In genomic region chr6:18400831-18401446, GRCh38 we compare ENCODE assay signal across 8 cellular contexts. TPM values are rescaled to one million over a fixed set of nuclear protein-coding genes. Genes with fewer than 3 reads are reported as not detected.
DNase-seq lines count a peak whose midpoint lies in the region; ATAC-seq and TF ChIP-seq lines count a peak whose summit lies in the region.

No MANE protein-coding gene starts in this region.

- ATAC-seq in natural killer cell treated with Interleukin-12 subunit alpha and Interleukin-12 subunit beta and Interleukin-15 and Interleukin-18, amount 100 ng/mL, for 72 hours = peak; percentile 76 to 80
- ATAC-seq in natural killer cell (no peak), HG03108 (IDR thresholded peaks at IDR 0.05; ENCODE audit: unreplicated experiment) (peak; percentile 81), WTC11 (no peak)
- peak; percentile 72 for ATAC-seq in naive thymus-derived CD4-positive, alpha-beta T cell

- peaks cover 10% of the 10 kb centered on the region in 2 donors for H3K4me1 Mint-ChIP-seq in natural killer cell treated with Interleukin-12 subunit alpha and Interleukin-12 subunit beta and Interleukin-15 and Interleukin-18, amount 100 ng/mL, for 72 hours (ENCODE audit: low read depth in 2 of 2)
- H3K4me1 Mint-ChIP-seq in natural killer cell (peaks cover 8 to 9% of the 10 kb centered on the region in 2 donors), WTC11 (peaks cover 24% of the 10 kb centered on the region)
- peaks cover 10 to 25% (median 17%) of the 10 kb centered on the region in 7 donors for H3K4me1 Mint-ChIP-seq in naive thymus-derived CD4-positive, alpha-beta T cell

- H3K27ac Mint-ChIP-seq in natural killer cell treated with Interleukin-12 subunit alpha and Interleukin-12 subunit beta and Interleukin-15 and Interleukin-18, amount 100 ng/mL, for 72 hours = peak overlapping the region; percentile 82 to 88
- H3K27ac Mint-ChIP-seq in natural killer cell (peak overlapping the region in 1 of 2 donors; percentile 25), WTC11 (peak overlapping the region; percentile 38)
- peak overlapping the region; percentile 1 to 91 (median 80) for H3K27ac Mint-ChIP-seq in naive thymus-derived CD4-positive, alpha-beta T cell

- H3K27ac ChIP-seq in naive thymus-derived CD4-positive, alpha-beta T cell (ENCODE audit: low read depth, low read length) = peak overlapping the region; percentile 22
- peak overlapping the region in 2 of 4 donors; percentile 59 to 65 for H3K27ac ChIP-seq in sigmoid colon

- POLR2A ChIA-PET in WTC11 (lab: Charles Lee) = no interaction called here
- POLR2A ChIA-PET in naive thymus-derived CD4-positive, alpha-beta T cell (lab: Charles Lee) = no interaction called here

- H3K36me3 ChIP-seq in naive thymus-derived CD4-positive, alpha-beta T cell (ENCODE audit: control insufficient read depth in 2 of 3, insufficient read depth in 3 of 3, low read length in 3 of 3) = no peaks in the 10 kb centered on the region
- H3K36me3 ChIP-seq in sigmoid colon = peaks cover 0 to 10% (median 0%) of the 10 kb centered on the region in 4 donors

- H3K9me3 Mint-ChIP-seq in natural killer cell treated with Interleukin-12 subunit alpha and Interleukin-12 subunit beta and Interleukin-15 and Interleukin-18, amount 100 ng/mL, for 72 hours = no peaks in the 10 kb centered on the region
- H3K9me3 Mint-ChIP-seq in natural killer cell (no peaks in the 10 kb centered on the region), WTC11 (no peaks in the 10 kb centered on the region)
- H3K9me3 Mint-ChIP-seq in naive thymus-derived CD4-positive, alpha-beta T cell = peaks cover 0 to under 1% (median 0%) of the 10 kb centered on the region in 11 donors

- intact Hi-C loops in natural killer cell (cut with micrococcal nuclease) (no loop called here), sigmoid colon (cut with DNase I) (no loop called here)
- intact Hi-C loops in naive thymus-derived CD4-positive, alpha-beta T cell (cut with micrococcal nuclease) = loop anchor here in 1 of 2 donors (1.0 kb wide), 1 partner anchor 14 kb away; the partner anchor contains the start of gene RNF144B

- H3K4me3 ChIP-seq in naive thymus-derived CD4-positive, alpha-beta T cell (ENCODE audit: low read length) = no peak overlapping the region
- no peak overlapping the region for H3K4me3 ChIP-seq in sigmoid colon

- CTCF ChIA-PET in WTC11 (lab: Charles Lee) = no interaction called here
- CTCF ChIA-PET in naive thymus-derived CD4-positive, alpha-beta T cell (lab: Charles Lee) = no interaction called here

- TF ChIP-seq POLR2A in sigmoid colon (IDR thresholded peaks at IDR 0.05) = no peak

- H3K4me1 ChIP-seq in naive thymus-derived CD4-positive, alpha-beta T cell (ENCODE audit: control insufficient read depth in 2 of 2, insufficient read depth in 2 of 2, low read length in 2 of 2) = peaks cover 0 to 15% of the 10 kb centered on the region in 2 donors
- H3K4me1 ChIP-seq in sigmoid colon = peaks cover 0 to 20% (median 9%) of the 10 kb centered on the region in 4 donors

- H3K36me3 Mint-ChIP-seq in natural killer cell treated with Interleukin-12 subunit alpha and Interleukin-12 subunit beta and Interleukin-15 and Interleukin-18, amount 100 ng/mL, for 72 hours = no peaks in the 10 kb centered on the region
- no peaks in the 10 kb centered on the region for H3K36me3 Mint-ChIP-seq in natural killer cell
- H3K36me3 Mint-ChIP-seq in WTC11 = no peaks in the 10 kb centered on the region
- peaks cover under 1 to 52% (median 21%) of the 10 kb centered on the region in 5 donors for H3K36me3 Mint-ChIP-seq in naive thymus-derived CD4-positive, alpha-beta T cell

- DNase-seq in natural killer cell treated with Interleukin-12 subunit alpha and Interleukin-12 subunit beta and Interleukin-15 and Interleukin-18, amount 100 ng/mL, for 72 hours (ENCODE audit: low spot score) = no peak
- DNase-seq in natural killer cell (no peak), WTC11 (ENCODE audit: low spot score) (no peak), sigmoid colon (no peak), NCI-H2196 treated with DMSO at 0.1 percent for 48 hours (lab: John Stamatoyannopoulos, UW; ENCODE audit: unreplicated experiment) (no peak)
- peak in 2 of 9 donors; percentile 16 to 22 for DNase-seq in naive thymus-derived CD4-positive, alpha-beta T cell
- no peak for DNase-seq in stimulated activated CD4-positive, alpha-beta T cell treated with anti-CD3 and anti-CD28 coated beads, Interleukin-2, amount 100 ng/mL, for 24 hours

- peak overlapping the region; percentile 41 for H3K4me3 Mint-ChIP-seq in natural killer cell treated with Interleukin-12 subunit alpha and Interleukin-12 subunit beta and Interleukin-15 and Interleukin-18, amount 100 ng/mL, for 72 hours
- H3K4me3 Mint-ChIP-seq in natural killer cell (no peak overlapping the region), WTC11 (no peak overlapping the region)
- peak overlapping the region in 6 of 10 donors; percentile 18 to 55 (median 35) for H3K4me3 Mint-ChIP-seq in naive thymus-derived CD4-positive, alpha-beta T cell

- H3K27me3 ChIP-seq in naive thymus-derived CD4-positive, alpha-beta T cell (ENCODE audit: control insufficient read depth in 2 of 2, insufficient read depth in 2 of 2, low read length in 2 of 2) = no peaks in the 10 kb centered on the region
- no peaks in the 10 kb centered on the region for H3K27me3 ChIP-seq in sigmoid colon

- WGBS in sigmoid colon, 2 donors = 71 to 89% methylated on average over 2 of the region's 2 CpGs

- no peak for TF ChIP-seq EP300 in sigmoid colon (IDR thresholded peaks at IDR 0.05)

- H3K9me3 ChIP-seq in naive thymus-derived CD4-positive, alpha-beta T cell (ENCODE audit: control insufficient read depth in 2 of 3, low read length in 3 of 3) = no peaks in the 10 kb centered on the region
- no peaks in the 10 kb centered on the region for H3K9me3 ChIP-seq in sigmoid colon

- no peaks in the 10 kb centered on the region for H3K27me3 Mint-ChIP-seq in natural killer cell treated with Interleukin-12 subunit alpha and Interleukin-12 subunit beta and Interleukin-15 and Interleukin-18, amount 100 ng/mL, for 72 hours
- H3K27me3 Mint-ChIP-seq in natural killer cell (ENCODE audit: low read depth in 2 of 2) (no peaks in the 10 kb centered on the region), WTC11 (ENCODE audit: low read depth) (no peaks in the 10 kb centered on the region)
- H3K27me3 Mint-ChIP-seq in naive thymus-derived CD4-positive, alpha-beta T cell = no peaks in the 10 kb centered on the region

- TF ChIP-seq CTCF in natural killer cell (IDR thresholded peaks at IDR 0.05) (no peak), WTC11 (IDR thresholded peaks at IDR 0.05) (no peak), sigmoid colon (IDR thresholded peaks at IDR 0.05) (no peak)

TF ChIP-seq in WTC11, 78 proteins besides CTCF, POLR2A, EP300 and RAD21 (continues in another document):
- TF ChIP-seq, protein P1, sequence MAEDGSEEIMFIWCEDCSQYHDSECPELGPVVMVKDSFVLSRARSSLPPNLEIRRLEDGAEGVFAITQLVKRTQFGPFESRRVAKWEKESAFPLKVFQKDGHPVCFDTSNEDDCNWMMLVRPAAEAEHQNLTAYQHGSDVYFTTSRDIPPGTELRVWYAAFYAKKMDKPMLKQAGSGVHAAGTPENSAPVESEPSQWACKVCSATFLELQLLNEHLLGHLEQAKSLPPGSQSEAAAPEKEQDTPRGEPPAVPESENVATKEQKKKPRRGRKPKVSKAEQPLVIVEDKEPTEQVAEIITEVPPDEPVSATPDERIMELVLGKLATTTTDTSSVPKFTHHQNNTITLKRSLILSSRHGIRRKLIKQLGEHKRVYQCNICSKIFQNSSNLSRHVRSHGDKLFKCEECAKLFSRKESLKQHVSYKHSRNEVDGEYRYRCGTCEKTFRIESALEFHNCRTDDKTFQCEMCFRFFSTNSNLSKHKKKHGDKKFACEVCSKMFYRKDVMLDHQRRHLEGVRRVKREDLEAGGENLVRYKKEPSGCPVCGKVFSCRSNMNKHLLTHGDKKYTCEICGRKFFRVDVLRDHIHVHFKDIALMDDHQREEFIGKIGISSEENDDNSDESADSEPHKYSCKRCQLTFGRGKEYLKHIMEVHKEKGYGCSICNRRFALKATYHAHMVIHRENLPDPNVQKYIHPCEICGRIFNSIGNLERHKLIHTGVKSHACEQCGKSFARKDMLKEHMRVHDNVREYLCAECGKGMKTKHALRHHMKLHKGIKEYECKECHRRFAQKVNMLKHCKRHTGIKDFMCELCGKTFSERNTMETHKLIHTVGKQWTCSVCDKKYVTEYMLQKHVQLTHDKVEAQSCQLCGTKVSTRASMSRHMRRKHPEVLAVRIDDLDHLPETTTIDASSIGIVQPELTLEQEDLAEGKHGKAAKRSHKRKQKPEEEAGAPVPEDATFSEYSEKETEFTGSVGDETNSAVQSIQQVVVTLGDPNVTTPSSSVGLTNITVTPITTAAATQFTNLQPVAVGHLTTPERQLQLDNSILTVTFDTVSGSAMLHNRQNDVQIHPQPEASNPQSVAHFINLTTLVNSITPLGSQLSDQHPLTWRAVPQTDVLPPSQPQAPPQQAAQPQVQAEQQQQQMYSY (CRISPR knock-in tag; IDR thresholded peaks at IDR 0.05) = no peak
- TF ChIP-seq SMAD4 (CRISPR knock-in tag; IDR thresholded peaks at IDR 0.05) (no peak), RORB (CRISPR knock-in tag; IDR thresholded peaks at IDR 0.05) (no peak), ZNF263 (CRISPR knock-in tag; IDR thresholded peaks at IDR 0.05; ENCODE audit: low read depth) (no peak), ELF4 (CRISPR knock-in tag; IDR thresholded peaks at IDR 0.05; ENCODE audit: low read depth) (no peak), ZMAT4 (CRISPR knock-in tag; IDR thresholded peaks at IDR 0.05) (no peak), PRRX2 (CRISPR knock-in tag; IDR thresholded peaks at IDR 0.05) (no peak), ETV6 (CRISPR knock-in tag; IDR thresholded peaks at IDR 0.05) (no peak), ZNF219 (CRISPR knock-in tag; IDR thresholded peaks at IDR 0.05; ENCODE audit: borderline replicate concordance) (no peak)

RNA-seq across cellular contexts. Expression of gene RNF144B, which starts 13.8 kb away (rescaled TPM):
- total RNA-seq in natural killer cell treated with Interleukin-12 subunit alpha and Interleukin-12 subunit beta and Interleukin-15 and Interleukin-18, amount 100 ng/mL, for 72 hours = 1 to 10 TPM in 1 of 2 donors, under 1 TPM in 1; 0.76 to 2.0 TPM
- total RNA-seq in natural killer cell = 10 to 100 TPM in 1 of 3 donors, 1 to 10 TPM in 2; 3.3 to 10.5 (median 5.2) TPM
- total RNA-seq in WTC11 (2021) = 4.9 to 8.2 TPM (median 5.7 TPM) in 3 replicates
- 10 to 100 TPM in 1 of 5 experiments, 1 to 10 TPM in 4; 1.5 to 23.5 (median 7.9) TPM for total RNA-seq in naive thymus-derived CD4-positive, alpha-beta T cell
- 1 to 10 TPM; 1.6 to 1.8 TPM for polyA plus RNA-seq in naive thymus-derived CD4-positive, alpha-beta T cell
- 10 to 100 TPM in 1 of 4 donors, 1 to 10 TPM in 3; 4.6 to 14.8 (median 8.5) TPM for total RNA-seq in sigmoid colon
- polyA plus RNA-seq in sigmoid colon = 1 to 10 TPM; 1.2 to 4.3 (median 1.8) TPM

Comparison
In these comparisons a context has a peak if more than half of its experiments do, and no peak if none do; other contexts are left out.
1. ATAC-seq: peak in natural killer cell treated with Interleukin-12 subunit alpha and Interleukin-12 subunit beta and Interleukin-15 and Interleukin-18, amount 100 ng/mL, for 72 hours (2 of 2), HG03108 (single experiment) and naive thymus-derived CD4-positive, alpha-beta T cell (single experiment); none in natural killer cell (0 of 3) and WTC11 (single experiment).
2. H3K4me3 Mint-ChIP-seq: peak in natural killer cell treated with Interleukin-12 subunit alpha and Interleukin-12 subunit beta and Interleukin-15 and Interleukin-18, amount 100 ng/mL, for 72 hours (single experiment) and naive thymus-derived CD4-positive, alpha-beta T cell (6 of 10); none in natural killer cell (single experiment) and WTC11 (single experiment).